13 cellular contexts compared by ENCODE assay signal in the genomic region with DNA sequence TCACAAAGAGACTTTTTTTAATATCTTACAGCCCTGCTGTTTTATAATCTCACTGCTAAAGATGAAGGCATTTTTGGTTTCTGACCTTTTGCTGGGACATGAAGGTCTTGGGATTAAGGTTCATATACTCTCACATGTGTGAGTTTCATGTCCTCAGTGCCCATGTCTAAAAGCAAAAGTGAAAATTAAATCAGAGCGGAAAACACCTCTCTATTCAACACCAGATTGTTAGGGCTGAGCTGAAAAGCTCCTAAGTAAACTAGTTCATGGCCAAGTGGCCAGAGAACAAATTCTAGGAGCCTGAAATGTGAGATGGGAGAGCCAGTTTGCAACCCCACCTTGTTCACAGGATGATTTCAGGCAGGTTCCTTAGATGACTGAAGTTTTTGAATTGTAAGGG.
DNase-seq lines count a peak whose midpoint lies in the region; ATAC-seq and TF ChIP-seq lines count a peak whose summit lies in the region.
"Had no signal": no experiment of that assay in that cellular context is flagged by ENCODE, and none has a peak within 500 bp of the region (broad histone marks: within the 10 kb centered on the region; RNA-seq: fewer than 3 reads in every experiment).

No MANE protein-coding gene starts in this region.

- no peaks in the 10 kb centered on the region for H3K36me3 ChIP-seq in MM.1S (replicated peaks; ENCODE audit: insufficient read depth, low read length)
- H3K36me3 ChIP-seq in tibial artery, result no peaks in the 10 kb centered on the region
- H3K36me3 ChIP-seq: prostate gland had no signal

- H3K9me2 ChIP-seq in MM.1S (replicated peaks; ENCODE audit: insufficient read depth, low read length), result no peaks in the 10 kb centered on the region

- H3K27me3 ChIP-seq in MM.1S (replicated peaks; ENCODE audit: insufficient read depth, low read length) (no peaks in the 10 kb centered on the region), tibial artery (peaks cover 0 to 2% of the 10 kb centered on the region in 2 donors)

- no peaks in the 10 kb centered on the region for H3K9me3 ChIP-seq in MM.1S (replicated peaks; ENCODE audit: insufficient read depth, low read length)
- H3K9me3 ChIP-seq in tibial artery, result no peaks in the 10 kb centered on the region
- H3K9me3 ChIP-seq: prostate gland had no signal

- ATAC-seq in GM18861 (IDR thresholded peaks at IDR 0.05; ENCODE audit: unreplicated experiment), result peak; percentile 79
- ATAC-seq in GM21423 (IDR thresholded peaks at IDR 0.05; ENCODE audit: unreplicated experiment), result peak; percentile 86
- ATAC-seq in HG03025 (IDR thresholded peaks at IDR 0.05; ENCODE audit: low FRiP score, unreplicated experiment), result peak; percentile 61
- ATAC-seq in HG02840 (IDR thresholded peaks at IDR 0.05; ENCODE audit: low FRiP score, unreplicated experiment), result no peak
- ATAC-seq: activated CD8-positive, alpha-beta T cell treated with anti-CD3 and anti-CD28 coated beads, Interleukin-2, amount 10 ng/mL, durations not matched to agents 7 days and 5 days; stimulated activated naive CD8-positive, alpha-beta T cell treated with anti-CD3 and anti-CD28 coated beads, Interleukin-15, amount 100 ng/mL, for 72 hours had no signal

- peak overlapping the region; percentile 25 for H3K4me3 ChIP-seq in MM.1S (ENCODE audit: low read length)
- H3K4me3 ChIP-seq in tibial artery, result no peak overlapping the region
- H3K4me3 ChIP-seq: prostate gland had no signal

- peaks cover 29% of the 10 kb centered on the region for H3F3A ChIP-seq in MM.1S (ENCODE audit: insufficient read depth, low read length)

- peak overlapping the region; percentile 85 for H3K4me2 ChIP-seq in MM.1S (ENCODE audit: low read depth, low read length)

- intact Hi-C loops in tibial artery (cut with DNase I; ENCODE audit: low total_unique reads), result no loop called here

- TF ChIP-seq CTCF in MM.1S (IDR thresholded peaks at IDR 0.05; ENCODE audit: low read length) (no peak), tibial artery (IDR thresholded peaks at IDR 0.05) (no peak)

- H3K79me2 ChIP-seq in MM.1S (ENCODE audit: low read length), result no peaks in the 10 kb centered on the region

- H3K9ac ChIP-seq in MM.1S (ENCODE audit: low read length), result peak overlapping the region; percentile 23; the same call in 1 of the 2 replicates

- no peaks in the 10 kb centered on the region for H4K20me1 ChIP-seq in MM.1S (ENCODE audit: insufficient read depth, low read length)

- H3K27ac ChIP-seq in MM.1S (ENCODE audit: low read length) (peak overlapping the region; percentile 78), tibial artery (no peak overlapping the region)
- H3K27ac ChIP-seq: prostate gland had no signal

- DNase-seq in MM.1S, result peak; percentile 89
- DNase-seq in tibial artery, result no peak
- no peak for DNase-seq in NCI-H1092 treated with DMSO at 0.1 percent for 48 hours (lab: John Stamatoyannopoulos, UW)
- no peak for DNase-seq in hypothalamus (lab: John Stamatoyannopoulos, UW)
- DNase-seq: activated CD8-positive, alpha-beta T cell treated with anti-CD3 and anti-CD28 coated beads, Interleukin-2, amount 10 ng/mL, durations not matched to agents 7 days and 5 days; CD8-positive, alpha-beta memory T cell; stimulated activated naive CD8-positive, alpha-beta T cell treated with anti-CD3 and anti-CD28 coated beads, Interleukin-15, amount 100 ng/mL, for 72 hours; T-helper 9 cell had no signal

- H3K4me1 ChIP-seq in MM.1S (ENCODE audit: low read length) (peaks cover 45% of the 10 kb centered on the region), tibial artery (no peaks in the 10 kb centered on the region)
- H3K4me1 ChIP-seq: prostate gland had no signal

- peak overlapping the region; percentile 58 for H2AFZ ChIP-seq in MM.1S (ENCODE audit: low read length)
